11 cellular contexts compared by ENCODE assay signal in the genomic region with DNA sequence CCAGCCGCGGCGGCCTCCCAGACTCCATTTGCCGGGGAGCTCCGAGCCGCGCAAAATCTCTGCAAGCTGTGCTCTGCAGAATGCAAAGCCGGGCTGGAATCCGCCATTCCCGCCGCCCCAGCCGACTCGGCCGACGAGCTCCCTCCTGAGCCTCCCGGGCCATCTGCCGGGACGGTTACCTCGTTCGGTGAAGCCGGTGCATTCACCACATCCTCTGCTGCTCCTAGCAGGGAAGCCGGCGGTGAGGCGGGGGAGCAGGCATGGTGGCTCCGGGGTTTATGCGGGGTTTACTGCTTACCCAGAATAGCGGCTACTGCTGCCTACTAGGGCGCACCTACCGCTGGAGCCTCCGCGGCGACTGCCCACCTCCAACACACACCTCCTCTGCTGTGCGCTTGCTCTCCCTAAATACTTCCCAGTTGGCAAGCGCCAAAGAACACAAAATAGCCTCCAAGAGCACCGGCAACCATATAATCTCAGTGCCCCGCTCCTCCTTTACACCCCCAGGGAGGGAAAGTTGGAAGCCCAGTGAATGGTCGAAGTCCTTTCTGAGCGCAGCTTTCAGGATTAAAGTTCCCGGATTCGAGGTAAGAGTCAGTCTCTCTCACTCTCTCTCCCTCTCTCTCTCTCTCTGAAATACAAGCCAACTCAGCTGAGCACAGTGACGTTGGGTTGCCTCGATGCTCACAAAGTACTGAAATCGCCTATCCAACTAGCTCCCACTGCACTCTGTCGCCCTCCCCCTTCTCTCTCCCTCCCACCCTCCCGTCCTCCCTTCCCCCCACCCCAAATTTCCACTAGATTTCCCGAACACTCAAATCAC. TPM values are rescaled to one million over a fixed set of nuclear protein-coding genes. Genes with fewer than 3 reads are reported as not detected.
DNase-seq lines count a peak whose midpoint lies in the region; ATAC-seq and TF ChIP-seq lines count a peak whose summit lies in the region.
"Had no signal": no experiment of that assay in that cellular context is flagged by ENCODE, and none has a peak within 500 bp of the region (broad histone marks: within the 10 kb centered on the region; RNA-seq: fewer than 3 reads in every experiment).

A gene (minus strand): TSS at position 696 of the 823 bp plus-strand sequence. CDS start 2,246 bp downstream, outside the sequence.

- H3K27me3 Mint-ChIP-seq in brain = peaks cover 100% of the 10 kb centered on the region

- peak within 1 kb of the TSS; percentile 71 to 90 (median 80) for H3K4me3 Mint-ChIP-seq in brain

- H3K36me3 Mint-ChIP-seq in brain = no peaks in the 10 kb centered on the region

- H3K27ac ChIP-seq in spleen = no peak within 1 kb of the TSS
- H3K27ac ChIP-seq: uterus had no signal

- TF ChIP-seq CTCF in AG09309 (IDR thresholded peaks at IDR 0.05; ENCODE audit: control insufficient read depth, insufficient read depth, low read depth, low read length, missing control alignments) (no peak), brain (conservative IDR thresholded peaks at IDR 0.05) (no peak), spleen (IDR thresholded peaks at IDR 0.05 in 8 of 11, conservative IDR thresholded peaks at IDR 0.05 in 3 of 11) (no peak)

- TF ChIP-seq POLR2A in spleen (IDR thresholded peaks at IDR 0.05) = no peak

- H3K27me3 ChIP-seq in H7 (ENCODE audit: control insufficient read depth, insufficient read depth, low read length) (peaks cover 100% of the 10 kb centered on the region), spleen (replicated peaks in 1 of 7) (peaks cover 0 to 100% (median 98%) of the 10 kb centered on the region in 7 donors)

- H3K27ac Mint-ChIP-seq in brain = peak within 1 kb of the TSS in 1 of 5 experiments; percentile 83

- intact Hi-C loops in spleen (cut with DNase I; ENCODE audit: low total_unique reads) = no loop called here

- no peaks in the 10 kb centered on the region for H3K36me3 ChIP-seq in H7 (replicated peaks; ENCODE audit: control insufficient read depth, insufficient read depth, low read length)
- no peaks in the 10 kb centered on the region for H3K36me3 ChIP-seq in spleen
- H3K36me3 ChIP-seq: uterus had no signal

- ATAC-seq in HG02571 (IDR thresholded peaks at IDR 0.05; ENCODE audit: unreplicated experiment) = no peak

- peaks cover 0 to 9% (median 0%) of the 10 kb centered on the region in 5 experiments for H3K9me3 Mint-ChIP-seq in brain

- DNase-seq in AG09309 (ENCODE audit: low read depth) (no peak), H7 (peak; percentile 84), left kidney (ENCODE audit: low read depth, low spot score) (peak; percentile 59), spleen (no peak)
- no peak for DNase-seq in NK-92 treated with Interleukin-12 subunit alpha and Interleukin-12 subunit beta, amount 100 ng/mL, for 24 hours (lab: John Stamatoyannopoulos, UW)
- DNase-seq in activated naive CD4-positive, alpha-beta T cell treated with anti-CD3 and anti-CD28 coated beads, Interleukin-2, amount 50 U/mL, for 16 hours = no peak
- DNase-seq: activated T-cell treated with anti-CD3 and anti-CD28 coated beads for 4 hours, uterus had no signal

- H3K4me1 Mint-ChIP-seq in brain = peaks cover 15% of the 10 kb centered on the region

- no peaks in the 10 kb centered on the region for H3K9me3 ChIP-seq in spleen
- H3K9me3 ChIP-seq: uterus had no signal

- H3K4me3 ChIP-seq in AG09309 (ENCODE audit: control insufficient read depth, low read depth, low read length) (peak within 1 kb of the TSS; percentile 78), H7 (ENCODE audit: insufficient read depth, low read depth, low read length) (no peak within 1 kb of the TSS), spleen (peak within 1 kb of the TSS in 1 of 8 donors; percentile 13)
- H3K4me3 ChIP-seq: uterus had no signal

- peaks cover 0 to 29% (median 13%) of the 10 kb centered on the region in 6 donors for H3K4me1 ChIP-seq in spleen

- 1 to 3% (median 3%) methylated on average over 22 to 46 of the region's 46 CpGs for WGBS in spleen, 5 donors

RNA-seq across cellular contexts. Expression of the gene that starts here (rescaled TPM):
- total RNA-seq in H7 (2014; rRNA removed; shearing (Covaris generic)) = not detected in 2 replicates
- polyA plus RNA-seq in brain (ENCODE audit: insufficient read depth, low read depth, low replicate concordance) (not detected), spleen (not detected)
- not detected for total RNA-seq in spleen
- total RNA-seq: mesenteric fat pad, uterus had no signal

Comparison
In these comparisons a context has a peak if more than half of its experiments do, and no peak if none do; other contexts are left out.
1. Peak in DNase-seq in H7; RNA of the gene not detected or under 1 TPM.